25 cellular contexts compared by ENCODE assay signal in the genomic region with DNA sequence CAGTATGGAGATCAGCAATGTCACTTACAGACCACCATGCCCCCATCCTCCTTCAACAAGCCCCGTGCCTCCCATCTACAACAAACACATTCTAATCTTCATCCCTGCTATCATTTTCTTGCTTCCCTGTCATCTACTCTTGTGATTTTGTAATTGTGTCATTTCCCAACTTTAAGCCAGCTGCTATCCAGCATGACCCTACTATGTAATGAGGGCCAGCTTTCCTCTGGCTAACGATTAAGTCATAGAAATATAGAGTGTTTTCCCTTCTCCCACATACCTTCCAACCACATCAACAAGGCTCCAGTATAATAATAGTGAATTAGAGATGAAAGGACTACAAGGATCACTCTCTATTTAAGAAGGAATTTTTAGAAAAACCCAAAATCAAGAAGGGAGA.
"Had no signal": no experiment of that assay in that cellular context is flagged by ENCODE, and none has a peak within 500 bp of the region (broad histone marks: within the 10 kb centered on the region; RNA-seq: fewer than 3 reads in every experiment).

No MANE protein-coding gene starts in this region.

- H2AFZ ChIP-seq: hepatocyte, neural progenitor cell had no signal

- H3K27ac ChIP-seq: coronary artery, foreskin keratinocyte, hepatocyte, left ventricle myocardium inferior, lower lobe of right lung, neural progenitor cell, ovary, right atrium auricular region, sigmoid colon, stomach, thoracic aorta, transverse colon had no signal

- DNase-seq: effector CD4-positive, alpha-beta T cell; endodermal cell; erythroblast; foreskin keratinocyte; head of caudate nucleus; kidney; left cardiac atrium; left ventricle myocardium inferior; lower lobe of right lung; midbrain; nucleus accumbens; ovary; sigmoid colon; small intestine; stimulated activated CD4-positive, alpha-beta T cell treated with anti-CD3 and anti-CD28 coated beads, Interleukin-12 subunit alpha, Interleukin-12 subunit beta, amount 100 ng/mL, for 4 hours; stimulated activated naive CD4-positive, alpha-beta T cell; stomach; substantia nigra; transverse colon had no signal

- ATAC-seq: foreskin keratinocyte; left cardiac atrium; lower lobe of right lung; natural killer cell treated with Interleukin-12 subunit alpha and Interleukin-12 subunit beta and Interleukin-15 and Interleukin-18, amount 100 ng/mL, for 72 hours had no signal

- H3K9ac ChIP-seq: neural progenitor cell had no signal

- H3K79me2 ChIP-seq: hepatocyte had no signal

- H3K4me1 ChIP-seq: foreskin keratinocyte, left ventricle myocardium inferior, lower lobe of right lung, neural progenitor cell, right atrium auricular region, sigmoid colon, stomach, transverse colon had no signal

- H3K9me3 ChIP-seq: lower lobe of right lung, ovary, thoracic aorta had no signal

- H3K4me3 ChIP-seq: coronary artery, hepatocyte, left ventricle myocardium inferior, lower lobe of right lung, neural progenitor cell, ovary, right atrium auricular region, sigmoid colon, stomach, thoracic aorta, transverse colon had no signal

- H3K4me2 ChIP-seq: hepatocyte, neural progenitor cell had no signal

- H3K27me3 ChIP-seq: foreskin keratinocyte, hepatocyte, neural progenitor cell, ovary, right atrium auricular region, sigmoid colon, stomach, transverse colon had no signal

- H3K36me3 ChIP-seq: left ventricle myocardium inferior, lower lobe of right lung, neural progenitor cell, ovary, right atrium auricular region, sigmoid colon, stomach, thoracic aorta, transverse colon had no signal
